25 cellular contexts compared by ENCODE assay signal in genomic region chr5:4576161-4576748, GRCh38.
DNase-seq lines count a peak whose midpoint lies in the region; ATAC-seq and TF ChIP-seq lines count a peak whose summit lies in the region.
"Had no signal": no experiment of that assay in that cellular context is flagged by ENCODE, and none has a peak within 500 bp of the region (broad histone marks: within the 10 kb centered on the region; RNA-seq: fewer than 3 reads in every experiment).

No MANE protein-coding gene starts in this region.

- no peaks in the 10 kb centered on the region for H3F3A ChIP-seq in Loucy (ENCODE audit: low read depth)

- ATAC-seq in foreskin keratinocyte (peak; percentile 31), GM18870 (IDR thresholded peaks at IDR 0.05; ENCODE audit: unreplicated experiment) (no peak)
- ATAC-seq: A549; effector memory CD8-positive, alpha-beta T cell; HCT116 had no signal

- H3K4me1 ChIP-seq in ACC112 (ENCODE audit: control insufficient read depth, insufficient read depth, low read length, unreplicated experiment) (no peaks in the 10 kb centered on the region), Loucy (ENCODE audit: insufficient read depth, low read length, poor library complexity, severe bottlenecking) (peaks cover 16% of the 10 kb centered on the region), foreskin keratinocyte (no peaks in the 10 kb centered on the region)
- H3K4me1 ChIP-seq: A549, ascending aorta had no signal

- H3K4me3 ChIP-seq in ACC112 (ENCODE audit: low read depth, low read length) = no peak overlapping the region; the same call in 1 of the 2 replicates
- H3K4me3 ChIP-seq in Loucy (ENCODE audit: low read length, poor library complexity, severe bottlenecking) = no peak overlapping the region
- H3K4me3 ChIP-seq in astrocyte of the spinal cord (ENCODE audit: low read depth, low read length) = no peak overlapping the region
- H3K4me3 ChIP-seq: A549, ascending aorta, esophagus squamous epithelium, skin epidermis had no signal

- intact Hi-C loops in activated CD4-positive, alpha-beta T cell treated with anti-CD3 and anti-CD28 coated beads, Interleukin-2, amount 10 ng/mL, durations not matched to agents 24 days and 14 days (cut with micrococcal nuclease) = no loop called here

- DNase-seq in astrocyte of the spinal cord (ENCODE audit: low read depth, low spot score) = peak; percentile 32
- peak in 1 of 2 donors; percentile 25 for DNase-seq in foreskin keratinocyte
- DNase-seq in globus pallidus (ENCODE audit: low spot score) = no peak
- no peak for DNase-seq in NCI-H2081 treated with DMSO at 0.1 percent for 48 hours (lab: John Stamatoyannopoulos, UW)
- DNase-seq in activated CD4-positive, alpha-beta T cell treated with anti-CD3 and anti-CD28 coated beads, Interleukin-2, amount 10 ng/mL, durations not matched to agents 24 days and 14 days = no peak
- DNase-seq: activated CD4-positive, alpha-beta memory T cell treated with anti-CD3 and anti-CD28 coated beads, Interleukin-2, amount 10 ng/mL, durations not matched to agents 7 days and 5 days; effector memory CD8-positive, alpha-beta T cell; esophagus squamous epithelium; glutamatergic neuron; NCI-H1092 treated with DMSO at 0.1 percent for 48 hours; NCI-H1930; NCI-H226; SHP77; T-helper 1 cell; trophoblast cell had no signal

- H3K27ac Mint-ChIP-seq in activated CD4-positive, alpha-beta T cell treated with anti-CD3 and anti-CD28 coated beads, Interleukin-2, amount 10 ng/mL, durations not matched to agents 24 days and 14 days = no peak overlapping the region
- H3K27ac Mint-ChIP-seq: activated CD4-positive, alpha-beta memory T cell treated with anti-CD3 and anti-CD28 coated beads, Interleukin-2, amount 10 ng/mL, durations not matched to agents 7 days and 5 days; activated naive CD8-positive, alpha-beta T cell; activated T-helper 2 cell treated with anti-CD3 and anti-CD28 coated beads, Interferon-gamma antibody, Interleukin-2, Interleukin-4, amounts not matched to agents 10 μg/mL and 5 μg/mL and 100 μg/mL, durations not matched to agents 14 hours and 24 hours and 36 hours; effector memory CD8-positive, alpha-beta T cell; memory B cell had no signal

- no peaks in the 10 kb centered on the region for H3K36me3 Mint-ChIP-seq in activated CD4-positive, alpha-beta T cell treated with anti-CD3 and anti-CD28 coated beads, Interleukin-2, amount 10 ng/mL, durations not matched to agents 24 days and 14 days (ENCODE audit: low read depth)
- H3K36me3 Mint-ChIP-seq: activated naive CD8-positive, alpha-beta T cell; memory B cell had no signal

- H3K9me3 ChIP-seq in Loucy (ENCODE audit: insufficient read depth, low read depth, low read length) = no peaks in the 10 kb centered on the region
- H3K9me3 ChIP-seq: ascending aorta, esophagus squamous epithelium had no signal

- H3K4me2 ChIP-seq in Loucy (ENCODE audit: low read depth, low read length, poor library complexity, severe bottlenecking) = peak overlapping the region; percentile 49
- H3K4me2 ChIP-seq: A549 had no signal

- no peaks in the 10 kb centered on the region for H3K79me2 ChIP-seq in ACC112 (ENCODE audit: control insufficient read depth, insufficient read depth, low read length, unreplicated experiment)
- no peaks in the 10 kb centered on the region for H3K79me2 ChIP-seq in Loucy (ENCODE audit: insufficient read depth, low read length)

- H4K20me1 ChIP-seq in Loucy (ENCODE audit: insufficient read depth, low read length, poor library complexity, severe bottlenecking) = no peaks in the 10 kb centered on the region

- no peak for TF ChIP-seq CTCF in Loucy (conservative IDR thresholded peaks at IDR 0.05; ENCODE audit: low read length)
- no peak for TF ChIP-seq CTCF in astrocyte of the spinal cord (IDR thresholded peaks at IDR 0.05; ENCODE audit: low read depth, low read length)
- TF ChIP-seq CTCF in foreskin keratinocyte (conservative IDR thresholded peaks at IDR 0.05) = no peak

- in situ Hi-C loops in astrocyte of the spinal cord (cut with HindIII; ENCODE audit: low sequenced_read_pairs) = no loop called here

- H3K9me2 ChIP-seq in Loucy (replicated peaks; ENCODE audit: low read depth, low read length) = no peaks in the 10 kb centered on the region

- no peaks in the 10 kb centered on the region for H3K4me1 Mint-ChIP-seq in activated CD4-positive, alpha-beta T cell treated with anti-CD3 and anti-CD28 coated beads, Interleukin-2, amount 10 ng/mL, durations not matched to agents 24 days and 14 days
- H3K4me1 Mint-ChIP-seq: activated CD4-positive, alpha-beta memory T cell treated with anti-CD3 and anti-CD28 coated beads, Interleukin-2, amount 10 ng/mL, durations not matched to agents 7 days and 5 days; memory B cell had no signal

- H3K27ac ChIP-seq in ACC112 (ENCODE audit: low read depth, low read length) (peak overlapping the region; percentile 77), foreskin keratinocyte (no peak overlapping the region)
- H3K27ac ChIP-seq: A549, ascending aorta, esophagus squamous epithelium had no signal

- no peak overlapping the region for H2AFZ ChIP-seq in ACC112 (ENCODE audit: low read length, unreplicated experiment)
- H2AFZ ChIP-seq in Loucy (ENCODE audit: low read length) = no peak overlapping the region; the same call in 1 of the 2 replicates

- H3K36me3 ChIP-seq in ACC112 (ENCODE audit: insufficient read depth, low read length) (no peaks in the 10 kb centered on the region), Loucy (ENCODE audit: insufficient read depth, low read length) (no peaks in the 10 kb centered on the region)
- H3K36me3 ChIP-seq: ascending aorta, esophagus squamous epithelium had no signal

- H3K4me3 Mint-ChIP-seq in activated CD4-positive, alpha-beta T cell treated with anti-CD3 and anti-CD28 coated beads, Interleukin-2, amount 10 ng/mL, durations not matched to agents 24 days and 14 days = no peak overlapping the region
- H3K4me3 Mint-ChIP-seq: activated CD4-positive, alpha-beta memory T cell treated with anti-CD3 and anti-CD28 coated beads, Interleukin-2, amount 10 ng/mL, durations not matched to agents 7 days and 5 days; activated naive CD8-positive, alpha-beta T cell; effector memory CD8-positive, alpha-beta T cell; memory B cell had no signal

- H3K27me3 ChIP-seq in ACC112 (ENCODE audit: insufficient read depth, low read length) (no peaks in the 10 kb centered on the region), Loucy (ENCODE audit: insufficient read depth, low read length, poor library complexity, severe bottlenecking) (no peaks in the 10 kb centered on the region), foreskin keratinocyte (no peaks in the 10 kb centered on the region)
- H3K27me3 ChIP-seq: ascending aorta, esophagus squamous epithelium had no signal

- no peaks in the 10 kb centered on the region for H3K27me3 Mint-ChIP-seq in activated CD4-positive, alpha-beta T cell treated with anti-CD3 and anti-CD28 coated beads, Interleukin-2, amount 10 ng/mL, durations not matched to agents 24 days and 14 days
- H3K27me3 Mint-ChIP-seq: activated CD4-positive, alpha-beta memory T cell treated with anti-CD3 and anti-CD28 coated beads, Interleukin-2, amount 10 ng/mL, durations not matched to agents 7 days and 5 days; activated naive CD8-positive, alpha-beta T cell; effector memory CD8-positive, alpha-beta T cell; memory B cell had no signal

- no peak overlapping the region for H3K9ac ChIP-seq in Loucy (ENCODE audit: low read depth, low read length, poor library complexity, severe bottlenecking)

- H3K9me3 Mint-ChIP-seq in activated CD4-positive, alpha-beta T cell treated with anti-CD3 and anti-CD28 coated beads, Interleukin-2, amount 10 ng/mL, durations not matched to agents 24 days and 14 days = peaks cover 18% of the 10 kb centered on the region
